15 cellular contexts compared by ENCODE assay signal in the genomic region with DNA sequence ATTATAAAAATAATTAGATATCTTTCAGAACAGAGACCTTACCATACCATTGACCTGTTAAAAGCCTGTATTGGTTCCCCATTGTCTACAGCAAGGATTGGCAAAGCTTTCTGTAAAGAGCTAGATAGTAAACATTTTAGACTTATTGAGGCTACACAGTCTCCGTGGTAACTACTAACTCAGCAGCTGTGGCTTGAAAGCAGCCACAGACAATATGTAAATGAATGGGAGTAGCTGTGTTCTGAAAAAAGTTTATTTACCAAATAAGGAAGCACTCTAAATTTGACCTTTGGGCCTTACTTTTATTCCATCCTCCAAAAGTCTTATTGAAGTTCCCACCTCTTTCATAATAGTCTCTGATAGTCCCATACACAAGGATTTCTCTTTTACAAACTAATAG. TPM values are rescaled to one million over a fixed set of nuclear protein-coding genes. Genes with fewer than 3 reads are reported as not detected.
DNase-seq lines count a peak whose midpoint lies in the region; ATAC-seq lines count a peak whose summit lies in the region.
"Had no signal": no experiment of that assay in that cellular context is flagged by ENCODE, and none has a peak within 500 bp of the region (broad histone marks: within the 10 kb centered on the region; RNA-seq: fewer than 3 reads in every experiment).

No MANE protein-coding gene starts in this region.

- no peak overlapping the region for H3K27ac Mint-ChIP-seq in naive B cell

- no peak overlapping the region for H3K4me3 Mint-ChIP-seq in naive B cell

- H3K36me3 Mint-ChIP-seq in naive B cell = no peaks in the 10 kb centered on the region

- no peaks in the 10 kb centered on the region for H3K27me3 Mint-ChIP-seq in naive B cell

- no peaks in the 10 kb centered on the region for H3K4me1 Mint-ChIP-seq in naive B cell

- peak; percentile 39 to 67 for ATAC-seq in naive B cell (ENCODE audit: low read depth in 2 of 2)
- ATAC-seq: right cardiac atrium, Right ventricle myocardium inferior had no signal

- no peaks in the 10 kb centered on the region for H3K9me3 Mint-ChIP-seq in naive B cell

- DNase-seq in NOMO-1 treated with DMSO at 0.1 percent for 48 hours (lab: John Stamatoyannopoulos, UW; ENCODE audit: unreplicated experiment) (peak; percentile 13), NOMO-1 treated with dmso at 0.1 percent for 144 hours (lab: John Stamatoyannopoulos, UW; ENCODE audit: unreplicated experiment) (no peak), LHCN-M2 (ENCODE audit: low read depth) (peak; percentile 30), naive B cell (no peak), RKO (ENCODE audit: low spot score) (no peak), SHP77 (lab: John Stamatoyannopoulos, UW) (no peak), globus pallidus (ENCODE audit: low spot score) (no peak)
- peak; percentile 1 for DNase-seq in central memory CD4-positive, alpha-beta T cell
- DNase-seq: amniotic stem cell, dermis blood vessel endothelial cell, islet precursor cell, MG63, right cardiac atrium, stomach had no signal

RNA-seq across cellular contexts. Expression of gene NUP210L, which starts 39.7 kb away (rescaled TPM):
- not detected in 2 replicates for total RNA-seq in LHCN-M2 (2014; rRNA removed)
- polyA plus RNA-seq in LHCN-M2 (2012) = not detected
- polyA plus RNA-seq in naive B cell (ENCODE audit: low read depth in 6 of 6) = not detected
- polyA plus RNA-seq: right cardiac atrium, stomach had no signal

Comparison
In these comparisons a context has a peak if more than half of its experiments do, and no peak if none do; other contexts are left out.
1. DNase-seq: peak in NOMO-1 treated with DMSO at 0.1 percent for 48 hours (single experiment), LHCN-M2 (single experiment) and central memory CD4-positive, alpha-beta T cell (single experiment); none in NOMO-1 treated with dmso at 0.1 percent for 144 hours (single experiment), naive B cell (single experiment), RKO (single experiment), SHP77 (0 of 2) and globus pallidus (single experiment).